ENCODE assay signal across 19 cellular contexts in genomic region chr16:76749780-76750375, GRCh38.
DNase-seq lines count a peak whose midpoint lies in the region; ATAC-seq, FAIRE-seq and TF ChIP-seq lines count a peak whose summit lies in the region.
"Had no signal": no experiment of that assay in that cellular context is flagged by ENCODE, and none has a peak within 500 bp of the region (broad histone marks: within the 10 kb centered on the region; RNA-seq: fewer than 3 reads in every experiment).

No MANE protein-coding gene starts in this region.

- H3K27me3 ChIP-seq in foreskin keratinocyte = no peaks in the 10 kb centered on the region
- H3K27me3 ChIP-seq: BLaER1 treated with 17β-estradiol and CSF1 and Interleukin-3, amounts not matched to agents 10 nM and 100 nM; Peyer's patch had no signal

- no peaks in the 10 kb centered on the region for H3K4me1 ChIP-seq in foreskin keratinocyte
- H3K4me1 ChIP-seq: A549; BLaER1 treated with 17β-estradiol and CSF1 and Interleukin-3, amounts not matched to agents 10 nM and 100 nM; Peyer's patch had no signal

- DNase-seq in NCI-H2227 treated with DMSO at 0.1 percent for 48 hours (lab: John Stamatoyannopoulos, UW) = peak; percentile 42
- no peak for DNase-seq in NCI-H2227 (lab: John Stamatoyannopoulos, UW; ENCODE audit: unreplicated experiment)
- peak; percentile 60 for DNase-seq in H4 (ENCODE audit: low spot score)
- peak; percentile 15 for DNase-seq in NCI-H748 treated with DMSO at 0.1 percent for 48 hours (lab: John Stamatoyannopoulos, UW)
- no peak for DNase-seq in Ammon's horn (ENCODE audit: low spot score)
- DNase-seq in foreskin keratinocyte = no peak
- DNase-seq: CD8-positive, alpha-beta memory T cell; DND-41; GM23248; HCEC 1CT; NCI-H1105; NCI-H1930; NCI-H446 treated with DMSO at 0.1 percent for 48 hours; Peyer's patch; T-helper 17 cell had no signal

- no peak overlapping the region for H3K27ac ChIP-seq in foreskin keratinocyte
- H3K27ac ChIP-seq: A549; BLaER1 treated with 17β-estradiol and CSF1 and Interleukin-3, amounts not matched to agents 10 nM and 100 nM; GM23248; Peyer's patch had no signal

- peak; percentile 75 for FAIRE-seq in islet of Langerhans (lab: Jason Lieb, UNC)
- FAIRE-seq: A549 had no signal

- no peak for TF ChIP-seq CTCF in foreskin keratinocyte (conservative IDR thresholded peaks at IDR 0.05)

- ATAC-seq in HG03378 (IDR thresholded peaks at IDR 0.05; ENCODE audit: unreplicated experiment) (no peak), foreskin keratinocyte (no peak)
- ATAC-seq: A549, T-helper 17 cell had no signal

Comparison
In these comparisons a context has a peak if more than half of its experiments do, and no peak if none do; other contexts are left out.
1. DNase-seq: peak in NCI-H2227 treated with DMSO at 0.1 percent for 48 hours (single experiment), H4 (single experiment) and NCI-H748 treated with DMSO at 0.1 percent for 48 hours (single experiment); none in NCI-H2227 (single experiment), Ammon's horn (single experiment) and foreskin keratinocyte (0 of 2).